ENCODE assay signal across 8 cellular contexts in the genomic region with DNA sequence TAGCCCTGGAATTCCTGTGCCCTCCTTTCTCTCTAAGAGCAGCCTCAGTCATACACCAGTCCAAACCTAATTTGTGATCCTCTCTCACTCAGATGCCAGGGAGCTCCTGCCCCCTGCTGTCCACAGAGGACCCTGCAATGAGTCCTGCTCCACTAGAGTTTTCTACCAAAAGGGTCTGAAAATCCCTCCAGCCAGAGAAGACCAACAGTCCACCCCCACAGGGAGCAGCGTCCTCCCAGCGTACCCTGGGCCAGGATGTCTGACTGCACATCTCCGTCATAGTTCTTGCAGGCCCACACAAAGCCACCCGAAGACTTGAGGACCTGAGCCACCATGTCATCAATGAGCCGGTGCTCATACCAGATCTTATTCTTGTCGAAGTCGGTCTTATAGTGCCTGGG.
A peak's percentile ranks its signal among the peaks of the same experiment; 100 is the strongest.
DNase-seq lines count a peak whose midpoint lies in the region; ATAC-seq and TF ChIP-seq lines count a peak whose summit lies in the region.

No MANE protein-coding gene starts in this region.

- no peak overlapping the region for H3K4me3 ChIP-seq in HAP-1
- no peak overlapping the region for H3K4me3 ChIP-seq in RWPE2 (ENCODE audit: severe bottlenecking)

- no peaks in the 10 kb centered on the region for H3K4me1 ChIP-seq in HAP-1
- H3K4me1 ChIP-seq in RWPE2 (ENCODE audit: insufficient read depth, poor library complexity, severe bottlenecking) = no peaks in the 10 kb centered on the region

- peak; percentile 35 for DNase-seq in COLO668 (lab: John Stamatoyannopoulos, UW; ENCODE audit: unreplicated experiment)
- DNase-seq in HAP-1 (ENCODE audit: low spot score in 2 of 2) = peak; percentile 29 to 70
- no peak for DNase-seq in RWPE2 (ENCODE audit: low spot score)
- DNase-seq in amniotic epithelial cell (ENCODE audit: low read depth) = peak; percentile 29
- peak; percentile 40 for DNase-seq in superior temporal gyrus (ENCODE audit: extremely low spot score)
- no peak for DNase-seq in 8988T
- DNase-seq in NCI-H146 treated with DMSO at 0.1 percent for 48 hours (lab: John Stamatoyannopoulos, UW; ENCODE audit: unreplicated experiment) = no peak

- H3K36me3 ChIP-seq in HAP-1 (replicated peaks) (peaks cover 4% of the 10 kb centered on the region), RWPE2 (ENCODE audit: low read depth) (peaks cover 27% of the 10 kb centered on the region)

- H3K27ac ChIP-seq in RWPE2 (ENCODE audit: poor library complexity, severe bottlenecking) (no peak overlapping the region), layer of hippocampus (ENCODE audit: low read depth, low read length) (peak overlapping the region; percentile 10)

- ATAC-seq in RWPE2 (ENCODE audit: low read depth) = peak; percentile 45

- in situ Hi-C loops in HAP-1 (cut with MboI; ENCODE audit: low sequenced_read_pairs) = loop anchor here (10.0 kb wide), 1 partner anchor 212 kb away; no protein-coding TSS in a partner anchor

- no peaks in the 10 kb centered on the region for H3K27me3 ChIP-seq in HAP-1 (ENCODE audit: low read depth)
- no peaks in the 10 kb centered on the region for H3K27me3 ChIP-seq in RWPE2 (ENCODE audit: insufficient read depth, poor library complexity, severe bottlenecking)
- H3K27me3 ChIP-seq in layer of hippocampus (ENCODE audit: control insufficient read depth, insufficient read depth, low read length) = no peaks in the 10 kb centered on the region

- peak; percentile 96 for TF ChIP-seq CTCF in RWPE2 (IDR thresholded peaks at IDR 0.05; ENCODE audit: poor library complexity, severe bottlenecking)

- H3K9me3 ChIP-seq in HAP-1 = no peaks in the 10 kb centered on the region
- no peaks in the 10 kb centered on the region for H3K9me3 ChIP-seq in RWPE2 (ENCODE audit: severe bottlenecking)

Comparison
In these comparisons a context has a peak if more than half of its experiments do, and no peak if none do; other contexts are left out.
1. DNase-seq: peak in COLO668 (single experiment), HAP-1 (2 of 2), amniotic epithelial cell (single experiment) and superior temporal gyrus (single experiment); none in RWPE2 (single experiment), 8988T (single experiment) and NCI-H146 treated with DMSO at 0.1 percent for 48 hours (single experiment).